In the genomic region with DNA sequence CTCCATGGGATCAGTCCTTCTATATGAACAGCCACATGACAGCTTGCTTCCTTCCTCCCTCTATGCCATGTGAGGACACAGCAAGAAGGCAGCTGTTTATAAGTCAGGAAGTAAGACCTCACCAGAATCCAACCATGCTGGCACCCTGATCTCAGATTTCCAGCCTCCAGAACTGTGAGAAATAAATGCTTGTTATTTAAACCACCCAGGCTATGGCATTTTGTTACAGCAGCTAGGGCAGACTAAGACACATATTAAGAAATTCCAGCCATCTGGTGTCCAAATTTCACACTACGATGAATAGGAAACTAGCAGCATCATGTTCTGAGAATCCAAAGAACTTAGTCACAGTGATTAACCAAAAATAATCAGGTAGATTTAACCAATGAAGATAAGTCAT, we compare ENCODE assay signal across 23 cellular contexts.
A peak's percentile ranks its signal among the peaks of the same experiment; 100 is the strongest.
DNase-seq lines count a peak whose midpoint lies in the region; ATAC-seq and TF ChIP-seq lines count a peak whose summit lies in the region.
"Had no signal": no experiment of that assay in that cellular context is flagged by ENCODE, and none has a peak within 500 bp of the region (broad histone marks: within the 10 kb centered on the region; RNA-seq: fewer than 3 reads in every experiment).

No MANE protein-coding gene starts in this region.

- peaks cover 53% of the 10 kb centered on the region for H3K36me3 Mint-ChIP-seq in stimulated activated memory B cell treated with anti-CD40 and anti-IgM and Interleukin-4, amounts not matched to agents 10 μg/mL and 1 μg/mL and 100 μg/mL, for 72 hours
- H3K36me3 Mint-ChIP-seq in T-helper 2 cell treated with Interferon-gamma antibody and Interleukin-4, amounts not matched to agents 5 μg/mL and 100 μg/mL, for 36 hours (ENCODE audit: low read depth): no peaks in the 10 kb centered on the region

- H3K4me3 Mint-ChIP-seq in stimulated activated memory B cell treated with anti-CD40 and anti-IgM and Interleukin-4, amounts not matched to agents 10 μg/mL and 1 μg/mL and 100 μg/mL, for 72 hours: no peak overlapping the region
- no peak overlapping the region for H3K4me3 Mint-ChIP-seq in T-helper 2 cell treated with Interferon-gamma antibody and Interleukin-4, amounts not matched to agents 5 μg/mL and 100 μg/mL, for 36 hours
- H3K4me3 Mint-ChIP-seq: activated naive CD4-positive, alpha-beta T cell treated with anti-CD3 and anti-CD28 coated beads for 36 hours; dendritic cell treated with granulocyte-macrophage colony-stimulating factor and Interleukin-4, amounts not matched to agents 40 ng/mL and 50 ng/mL, for 4 days; stimulated activated naive CD8-positive, alpha-beta T cell treated with anti-CD3 and anti-CD28 coated beads, Interleukin-15, amount 100 ng/mL, for 72 hours had no signal

- peak; percentile 5 for DNase-seq in DMS 273 (lab: John Stamatoyannopoulos, UW; ENCODE audit: unreplicated experiment)
- no peak for DNase-seq in DMS 273 treated with DMSO at 0.1 percent for 48 hours (lab: John Stamatoyannopoulos, UW)
- DNase-seq in SJCRH30: peak; percentile 6 to 31
- DNase-seq in epithelial cell of esophagus (ENCODE audit: low read depth): peak; percentile 26
- DNase-seq in T-helper 2 cell treated with Interferon-gamma antibody and Interleukin-4, amounts not matched to agents 5 μg/mL and 100 μg/mL, for 36 hours (ENCODE audit: low spot score): no peak
- no peak for DNase-seq in COLO829 (ENCODE audit: low spot score)
- DNase-seq: activated CD4-positive, alpha-beta T cell treated with anti-CD3 and anti-CD28 coated beads for 48 hours; activated naive CD4-positive, alpha-beta T cell treated with anti-CD3 and anti-CD28 coated beads for 36 hours; activated T-cell treated with anti-CD3 and anti-CD28 coated beads, Interleukin-2, amount 50 U/mL, for 48 hours; COR-L47; DND-41; NCI-H146; NCI-H526; posterior cingulate gyrus; right lobe of liver; stimulated activated naive CD8-positive, alpha-beta T cell treated with anti-CD3 and anti-CD28 coated beads, Interleukin-15, amount 100 ng/mL, for 72 hours; thyroid gland had no signal

- H3K27me3 ChIP-seq in SJCRH30: no peaks in the 10 kb centered on the region
- H3K27me3 ChIP-seq: right lobe of liver, thyroid gland had no signal

- no peaks in the 10 kb centered on the region for H3K9me3 ChIP-seq in SJCRH30 (replicated peaks)
- H3K9me3 ChIP-seq: HAP-1, right lobe of liver, thyroid gland had no signal

- no peak overlapping the region for H3K4me3 ChIP-seq in SJCRH30
- H3K4me3 ChIP-seq in epithelial cell of esophagus (ENCODE audit: low read length): no peak overlapping the region
- H3K4me3 ChIP-seq: HAP-1, lung, right lobe of liver, thyroid gland had no signal

- TF ChIP-seq CTCF in epithelial cell of esophagus (IDR thresholded peaks at IDR 0.05; ENCODE audit: insufficient read depth, low read depth, low read length, missing control alignments): no peak

- no peaks in the 10 kb centered on the region for H3K27me3 Mint-ChIP-seq in stimulated activated memory B cell treated with anti-CD40 and anti-IgM and Interleukin-4, amounts not matched to agents 10 μg/mL and 1 μg/mL and 100 μg/mL, for 72 hours
- H3K27me3 Mint-ChIP-seq in T-helper 2 cell treated with Interferon-gamma antibody and Interleukin-4, amounts not matched to agents 5 μg/mL and 100 μg/mL, for 36 hours (ENCODE audit: low read depth): no peaks in the 10 kb centered on the region
- H3K27me3 Mint-ChIP-seq: dendritic cell treated with granulocyte-macrophage colony-stimulating factor and Interleukin-4, amounts not matched to agents 40 ng/mL and 50 ng/mL, for 4 days; stimulated activated naive CD8-positive, alpha-beta T cell treated with anti-CD3 and anti-CD28 coated beads, Interleukin-15, amount 100 ng/mL, for 72 hours had no signal

- H3K9me3 Mint-ChIP-seq in stimulated activated memory B cell treated with anti-CD40 and anti-IgM and Interleukin-4, amounts not matched to agents 10 μg/mL and 1 μg/mL and 100 μg/mL, for 72 hours: peaks cover under 1% of the 10 kb centered on the region
- H3K9me3 Mint-ChIP-seq in T-helper 2 cell treated with Interferon-gamma antibody and Interleukin-4, amounts not matched to agents 5 μg/mL and 100 μg/mL, for 36 hours: no peaks in the 10 kb centered on the region
- H3K9me3 Mint-ChIP-seq: activated naive CD4-positive, alpha-beta T cell treated with anti-CD3 and anti-CD28 coated beads for 36 hours; dendritic cell treated with granulocyte-macrophage colony-stimulating factor and Interleukin-4, amounts not matched to agents 40 ng/mL and 50 ng/mL, for 4 days; stimulated activated naive CD8-positive, alpha-beta T cell treated with anti-CD3 and anti-CD28 coated beads, Interleukin-15, amount 100 ng/mL, for 72 hours had no signal

- peaks cover 39% of the 10 kb centered on the region for H3K4me1 Mint-ChIP-seq in stimulated activated memory B cell treated with anti-CD40 and anti-IgM and Interleukin-4, amounts not matched to agents 10 μg/mL and 1 μg/mL and 100 μg/mL, for 72 hours
- H3K4me1 Mint-ChIP-seq in T-helper 2 cell treated with Interferon-gamma antibody and Interleukin-4, amounts not matched to agents 5 μg/mL and 100 μg/mL, for 36 hours (ENCODE audit: low read depth): no peaks in the 10 kb centered on the region

- no peaks in the 10 kb centered on the region for H3K4me1 ChIP-seq in SJCRH30
- H3K4me1 ChIP-seq: HAP-1, right lobe of liver, thyroid gland had no signal

- peak overlapping the region; percentile 37 for H3K27ac Mint-ChIP-seq in stimulated activated memory B cell treated with anti-CD40 and anti-IgM and Interleukin-4, amounts not matched to agents 10 μg/mL and 1 μg/mL and 100 μg/mL, for 72 hours
- no peak overlapping the region for H3K27ac Mint-ChIP-seq in T-helper 2 cell treated with Interferon-gamma antibody and Interleukin-4, amounts not matched to agents 5 μg/mL and 100 μg/mL, for 36 hours
- H3K27ac Mint-ChIP-seq: activated naive CD4-positive, alpha-beta T cell treated with anti-CD3 and anti-CD28 coated beads for 36 hours; dendritic cell treated with granulocyte-macrophage colony-stimulating factor and Interleukin-4, amounts not matched to agents 40 ng/mL and 50 ng/mL, for 4 days had no signal

- no peak for ATAC-seq in stimulated activated memory B cell treated with anti-CD40 and anti-IgM and Interleukin-4, amounts not matched to agents 10 μg/mL and 1 μg/mL and 100 μg/mL, for 72 hours
- ATAC-seq in HG03280 (IDR thresholded peaks at IDR 0.05; ENCODE audit: unreplicated experiment): no peak
- ATAC-seq: right lobe of liver; stimulated activated naive CD8-positive, alpha-beta T cell treated with anti-CD3 and anti-CD28 coated beads, Interleukin-15, amount 100 ng/mL, for 72 hours had no signal

- H3K27ac ChIP-seq in SJCRH30: peak overlapping the region; percentile 34; the same call in 1 of the 2 replicates
- H3K27ac ChIP-seq: 22Rv1, right lobe of liver, thyroid gland had no signal

- H3K36me3 ChIP-seq in SJCRH30: no peaks in the 10 kb centered on the region
- H3K36me3 ChIP-seq: HAP-1 had no signal

Comparison
In these comparisons a context has a peak if more than half of its experiments do, and no peak if none do; other contexts are left out.
1. DNase-seq: peak in DMS 273 (single experiment), SJCRH30 (2 of 2) and epithelial cell of esophagus (single experiment); none in DMS 273 treated with DMSO at 0.1 percent for 48 hours (single experiment), T-helper 2 cell treated with Interferon-gamma antibody and Interleukin-4, amounts not matched to agents 5 μg/mL and 100 μg/mL, for 36 hours (single experiment) and COLO829 (single experiment).